8 cellular contexts compared by ENCODE assay signal in genomic region chr3:112128843-112129727, GRCh38. TPM values are rescaled to one million over a fixed set of nuclear protein-coding genes. Genes with fewer than 3 reads are reported as not detected.
DNase-seq lines count a peak whose midpoint lies in the region; ATAC-seq and TF ChIP-seq lines count a peak whose summit lies in the region.

No MANE protein-coding gene starts in this region.

- H3K4me3 ChIP-seq in trophoblast cell (ENCODE audit: low read depth, low read length) (no peak overlapping the region), dorsolateral prefrontal cortex (no peak overlapping the region)

- no peaks in the 10 kb centered on the region for H3K9me3 ChIP-seq in trophoblast cell (ENCODE audit: insufficient read depth, low read depth, low read length)

- no peak overlapping the region for H4K91ac ChIP-seq in trophoblast cell (ENCODE audit: low read depth, low read length)

- H4K8ac ChIP-seq in trophoblast cell (ENCODE audit: low read depth, low read length), result no peak overlapping the region

- no peaks in the 10 kb centered on the region for H3K27me3 Mint-ChIP-seq in activated T-helper 2 cell treated with anti-CD3 and anti-CD28 coated beads, Interferon-gamma antibody, Interleukin-2, Interleukin-4, amounts not matched to agents 10 μg/mL and 5 μg/mL and 100 μg/mL, durations not matched to agents 14 hours and 24 hours and 36 hours (ENCODE audit: low read depth)

- H3K4me2 ChIP-seq in trophoblast cell (ENCODE audit: low read length), result no peak overlapping the region

- peak overlapping the region; percentile 44 for H3K27ac Mint-ChIP-seq in activated T-helper 2 cell treated with anti-CD3 and anti-CD28 coated beads, Interferon-gamma antibody, Interleukin-2, Interleukin-4, amounts not matched to agents 10 μg/mL and 5 μg/mL and 100 μg/mL, durations not matched to agents 14 hours and 24 hours and 36 hours

- intact Hi-C loops in activated T-helper 2 cell treated with anti-CD3 and anti-CD28 coated beads, Interferon-gamma antibody, Interleukin-2, Interleukin-4, amounts not matched to agents 10 μg/mL and 5 μg/mL and 100 μg/mL, durations not matched to agents 14 hours and 24 hours and 36 hours (cut with micrococcal nuclease), result no loop called here
- intact Hi-C loops in dorsolateral prefrontal cortex (cut with DNase I), result no loop called here

- H3K27ac ChIP-seq in trophoblast cell (ENCODE audit: low read depth, low read length) (peak overlapping the region; percentile 59), dorsolateral prefrontal cortex (no peak overlapping the region)

- no peak overlapping the region for H3K14ac ChIP-seq in trophoblast cell (ENCODE audit: low read length)

- peak; percentile 46 for ATAC-seq in GM21528 (IDR thresholded peaks at IDR 0.05; ENCODE audit: low FRiP score, unreplicated experiment)

- peaks cover 7 to 15% of the 10 kb centered on the region in 2 experiments for H3K4me1 ChIP-seq in trophoblast cell (ENCODE audit: control insufficient read depth in 1 of 2, insufficient read depth in 2 of 2, low read length in 2 of 2)

- H3K36me3 Mint-ChIP-seq in activated T-helper 2 cell treated with anti-CD3 and anti-CD28 coated beads, Interferon-gamma antibody, Interleukin-2, Interleukin-4, amounts not matched to agents 10 μg/mL and 5 μg/mL and 100 μg/mL, durations not matched to agents 14 hours and 24 hours and 36 hours (ENCODE audit: low read depth), result peaks cover 20% of the 10 kb centered on the region

- no peak overlapping the region for H3K4ac ChIP-seq in trophoblast cell (ENCODE audit: low read depth, low read length)

- WGBS in trophoblast cell (ENCODE audit: extremely low coverage, insufficient coverage, insufficient read length), result no CpG with 5 or more reads among the region's 7 CpGs

- H2AK5ac ChIP-seq in trophoblast cell (ENCODE audit: low read length), result no peak overlapping the region

- no peak overlapping the region for H2BK120ac ChIP-seq in trophoblast cell (ENCODE audit: insufficient read depth, low read length, poor library complexity)

- no peak overlapping the region for H2AFZ ChIP-seq in trophoblast cell (ENCODE audit: insufficient read depth, low read length, poor library complexity)

- H3K9me3 Mint-ChIP-seq in activated T-helper 2 cell treated with anti-CD3 and anti-CD28 coated beads, Interferon-gamma antibody, Interleukin-2, Interleukin-4, amounts not matched to agents 10 μg/mL and 5 μg/mL and 100 μg/mL, durations not matched to agents 14 hours and 24 hours and 36 hours, result no peaks in the 10 kb centered on the region

- H3K4me3 Mint-ChIP-seq in activated T-helper 2 cell treated with anti-CD3 and anti-CD28 coated beads, Interferon-gamma antibody, Interleukin-2, Interleukin-4, amounts not matched to agents 10 μg/mL and 5 μg/mL and 100 μg/mL, durations not matched to agents 14 hours and 24 hours and 36 hours (ENCODE audit: low read depth), result no peak overlapping the region

- H3K18ac ChIP-seq in trophoblast cell (ENCODE audit: low read length), result no peak overlapping the region

- in situ Hi-C loops in KBM-7 (cut with MboI; ENCODE audit: low pct_unique_long_range_greater_than_20kb, low sequenced_read_pairs), result loop anchor here (25.0 kb wide), 1 partner anchor 383 kb away; no protein-coding TSS in a partner anchor

- no peak overlapping the region for H3K23ac ChIP-seq in trophoblast cell (ENCODE audit: low read length)

- H3K27me3 ChIP-seq in trophoblast cell (ENCODE audit: insufficient read depth, low read length) (no peaks in the 10 kb centered on the region), dorsolateral prefrontal cortex (peaks cover 0 to 4% (median 0%) of the 10 kb centered on the region in 45 donors)

- H3K79me1 ChIP-seq in trophoblast cell (ENCODE audit: low read length), result peaks cover 9% of the 10 kb centered on the region

- no peak overlapping the region for H3K9ac ChIP-seq in trophoblast cell (ENCODE audit: low read length)

- no peak overlapping the region for H2BK5ac ChIP-seq in trophoblast cell (ENCODE audit: low read depth, low read length, poor library complexity)

- H2BK12ac ChIP-seq in trophoblast cell (ENCODE audit: low read length), result no peak overlapping the region

- peak; percentile 75 for DNase-seq in EH (ENCODE audit: low read depth)
- peak; percentile 20 for DNase-seq in KBM-7
- DNase-seq in activated T-helper 2 cell treated with anti-CD3 and anti-CD28 coated beads, Interferon-gamma antibody, Interleukin-2, Interleukin-4, amounts not matched to agents 10 μg/mL and 5 μg/mL and 100 μg/mL, durations not matched to agents 14 hours and 24 hours and 36 hours (ENCODE audit: low spot score), result peak; percentile 26
- peak; percentile 90 to 99 for DNase-seq in trophoblast cell
- DNase-seq in dorsolateral prefrontal cortex, result no peak
- no peak for DNase-seq in midbrain (lab: John Stamatoyannopoulos, UW)
- no peak for DNase-seq in NCI-H82 treated with DMSO at 0.1 percent for 48 hours (lab: John Stamatoyannopoulos, UW; ENCODE audit: unreplicated experiment)

- no peaks in the 10 kb centered on the region for H3K79me2 ChIP-seq in trophoblast cell (ENCODE audit: control insufficient read depth, insufficient read depth, low read length, poor library complexity)

- H3K36me3 ChIP-seq in trophoblast cell (ENCODE audit: control insufficient read depth in 1 of 2, insufficient read depth in 2 of 2, low read length in 2 of 2), result no peaks in the 10 kb centered on the region

- H4K12ac ChIP-seq in trophoblast cell (ENCODE audit: low read depth, low read length), result no peak overlapping the region

- peaks cover 64% of the 10 kb centered on the region for H3K4me1 Mint-ChIP-seq in activated T-helper 2 cell treated with anti-CD3 and anti-CD28 coated beads, Interferon-gamma antibody, Interleukin-2, Interleukin-4, amounts not matched to agents 10 μg/mL and 5 μg/mL and 100 μg/mL, durations not matched to agents 14 hours and 24 hours and 36 hours (ENCODE audit: low read depth)

- TF ChIP-seq CTCF in dorsolateral prefrontal cortex (IDR thresholded peaks at IDR 0.05 in 54 of 56, conservative IDR thresholded peaks at IDR 0.05 in 2 of 56; ENCODE audit: low read depth in 1 of 56, partially characterized antibody in 56 of 56), result no peak

RNA-seq across cellular contexts. Expression of gene GCSAM, which starts 4.0 kb away (rescaled TPM):
- 1.6 and 1.9 TPM in 2 replicates for total RNA-seq in activated T-helper 2 cell treated with anti-CD3 and anti-CD28 coated beads, Interferon-gamma antibody, Interleukin-2, Interleukin-4, amounts not matched to agents 10 μg/mL and 5 μg/mL and 100 μg/mL, durations not matched to agents 14 hours and 24 hours and 36 hours
- polyA plus RNA-seq in trophoblast cell (2013), result not detected in 2 replicates
- total RNA-seq in dorsolateral prefrontal cortex, result under 1 TPM in 2 of 120 experiments, not detected in 118; 0.14 to 0.17 TPM

RNA-seq across cellular contexts. Expression of gene C3orf52, which starts 42.9 kb away (rescaled TPM):
- 11.7 and 13.3 TPM in 2 replicates for total RNA-seq in activated T-helper 2 cell treated with anti-CD3 and anti-CD28 coated beads, Interferon-gamma antibody, Interleukin-2, Interleukin-4, amounts not matched to agents 10 μg/mL and 5 μg/mL and 100 μg/mL, durations not matched to agents 14 hours and 24 hours and 36 hours
- polyA plus RNA-seq in trophoblast cell (2013), result 11.3 and 11.6 TPM in 2 replicates
- 1 to 10 TPM in 89 of 120 experiments, under 1 TPM in 31; 0.30 to 4.1 (median 1.5) TPM for total RNA-seq in dorsolateral prefrontal cortex

Comparison
In these comparisons a context has a peak if more than half of its experiments do, and no peak if none do; other contexts are left out.
1. DNase-seq: peak in EH (single experiment), KBM-7 (single experiment), activated T-helper 2 cell treated with anti-CD3 and anti-CD28 coated beads, Interferon-gamma antibody, Interleukin-2, Interleukin-4, amounts not matched to agents 10 μg/mL and 5 μg/mL and 100 μg/mL, durations not matched to agents 14 hours and 24 hours and 36 hours (single experiment) and trophoblast cell (2 of 2); none in dorsolateral prefrontal cortex (0 of 10), midbrain (single experiment) and NCI-H82 treated with DMSO at 0.1 percent for 48 hours (single experiment).